15 cellular contexts compared by ENCODE assay signal in the genomic region with DNA sequence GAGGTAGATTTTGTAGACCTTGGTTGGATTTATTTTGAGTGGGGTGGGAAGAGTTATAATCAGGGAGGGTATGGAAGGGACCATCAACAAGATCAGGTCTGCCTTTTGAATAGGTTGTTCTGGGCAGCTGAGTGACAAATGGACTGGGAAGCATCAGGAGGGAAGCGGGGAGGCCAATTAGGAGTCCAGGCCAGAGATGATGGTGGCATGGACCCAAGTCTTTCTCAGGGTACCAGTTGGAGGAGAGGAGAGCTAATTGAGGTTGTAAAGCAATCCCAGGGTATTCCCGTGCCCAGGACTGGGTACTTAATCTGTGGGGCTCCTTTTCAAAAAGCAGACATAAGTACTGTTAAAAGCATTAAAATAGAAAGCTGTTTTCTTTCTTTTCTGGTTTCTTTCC.
DNase-seq lines count a peak whose midpoint lies in the region; ATAC-seq and TF ChIP-seq lines count a peak whose summit lies in the region.
"Had no signal": no experiment of that assay in that cellular context is flagged by ENCODE, and none has a peak within 500 bp of the region (broad histone marks: within the 10 kb centered on the region; RNA-seq: fewer than 3 reads in every experiment).

No MANE protein-coding gene starts in this region.

- H3K4me2 ChIP-seq in smooth muscle cell = peak overlapping the region; percentile 45
- H3K4me2 ChIP-seq: GM23338 had no signal

- intact Hi-C loops in Panc1 (cut with micrococcal nuclease; ENCODE audit: unreplicated experiment) (no loop called here), aorta (cut with DNase I) (no loop called here)

- H3K27me3 ChIP-seq in Panc1 (ENCODE audit: control insufficient read depth, insufficient read depth, low read length) (no peaks in the 10 kb centered on the region), smooth muscle cell (ENCODE audit: low read depth) (no peaks in the 10 kb centered on the region), aorta (ENCODE audit: control insufficient read depth in 1 of 2, insufficient read depth in 2 of 2, low read length in 1 of 2) (no peaks in the 10 kb centered on the region)

- H3K79me2 ChIP-seq in smooth muscle cell (ENCODE audit: low read depth) = no peaks in the 10 kb centered on the region

- no peak overlapping the region for H2AFZ ChIP-seq in smooth muscle cell (ENCODE audit: low read depth)
- H2AFZ ChIP-seq: GM23338 had no signal

- peaks cover 79% of the 10 kb centered on the region for H3K4me1 ChIP-seq in Panc1 (ENCODE audit: control insufficient read depth, insufficient read depth, low read length)
- no peaks in the 10 kb centered on the region for H3K4me1 ChIP-seq in smooth muscle cell (ENCODE audit: low read depth)
- peaks cover 0 to 3% of the 10 kb centered on the region in 2 donors for H3K4me1 ChIP-seq in aorta (ENCODE audit: control insufficient read depth in 1 of 2, insufficient read depth in 2 of 2, low read length in 2 of 2)

- peak overlapping the region; percentile 11 for H3K9ac ChIP-seq in smooth muscle cell (ENCODE audit: low read depth)

- in situ Hi-C loops in Panc1 (cut with HindIII; ENCODE audit: low pct_unique_long_range_greater_than_20kb, low sequenced_read_pairs) = no loop called here

- H3K9me3 ChIP-seq in Panc1 (ENCODE audit: control insufficient read depth, insufficient read depth, low read depth, low read length) (no peaks in the 10 kb centered on the region), smooth muscle cell (replicated peaks; ENCODE audit: low read depth) (no peaks in the 10 kb centered on the region), aorta (ENCODE audit: control insufficient read depth, low read length) (no peaks in the 10 kb centered on the region)

- H4K20me1 ChIP-seq in smooth muscle cell (ENCODE audit: low read depth) = no peaks in the 10 kb centered on the region

- H3K36me3 ChIP-seq in Panc1 (ENCODE audit: control insufficient read depth, insufficient read depth, low read length) (no peaks in the 10 kb centered on the region), smooth muscle cell (ENCODE audit: low read depth) (no peaks in the 10 kb centered on the region), aorta (ENCODE audit: control insufficient read depth in 1 of 2, insufficient read depth in 2 of 2, low read length in 1 of 2) (no peaks in the 10 kb centered on the region)

- BruUV-seq in Panc1 (replicated peaks; lab: Mats Ljungman, UMichigan) = no TSS peak

- TF ChIP-seq CTCF in Panc1 (IDR thresholded peaks at IDR 0.05) (no peak), smooth muscle cell (IDR thresholded peaks at IDR 0.05; ENCODE audit: borderline replicate concordance, insufficient read depth, poor library complexity, severe bottlenecking) (no peak)

- WGBS in smooth muscle cell (ENCODE audit: low lambda C conversion rate) = 88% methylated on average over 2 of the region's 2 CpGs
- WGBS in aorta, 2 donors = 88 to 91% methylated on average over 2 of the region's 2 CpGs

- H3K27ac ChIP-seq in Panc1 (ENCODE audit: low read length) (peak overlapping the region; percentile 71), smooth muscle cell (ENCODE audit: low read depth) (peak overlapping the region; percentile 57), aorta (ENCODE audit: low read depth in 1 of 2, low read length in 2 of 2) (no peak overlapping the region)

- CTCF ChIA-PET in Panc1 (lab: Charles Lee) = interaction anchor here (0.7 kb wide), 1 partner anchor 545 kb away, joined by 4 read pairs; no protein-coding TSS in a partner anchor

- DNase-seq in Panc1 (ENCODE audit: low read depth, low spot score) = no peak
- DNase-seq in cerebellar cortex (ENCODE audit: low spot score) = peak; percentile 78
- DNase-seq in smooth muscle cell (lab: John Stamatoyannopoulos, UW; ENCODE audit: unreplicated experiment) = no peak
- no peak for DNase-seq in SKM-1 (lab: John Stamatoyannopoulos, UW; ENCODE audit: unreplicated experiment)
- DNase-seq in aorta = no peak
- no peak for DNase-seq in NCI-H2227 (lab: John Stamatoyannopoulos, UW; ENCODE audit: unreplicated experiment)
- DNase-seq: CD4-positive, alpha-beta memory T cell; COR-L47; DMS153; DND-41; GDM1; H9 had no signal

- H3K4me3 ChIP-seq in Panc1 (ENCODE audit: low read depth in 2 of 2, low read length in 2 of 2) (no peak overlapping the region), smooth muscle cell (no peak overlapping the region), aorta (ENCODE audit: low read length in 2 of 2) (no peak overlapping the region)
- H3K4me3 ChIP-seq: GM12878, GM23338 had no signal

- POLR2A ChIA-PET in Panc1 (lab: Charles Lee) = interaction anchor here (0.6 kb wide), 1 partner anchor 716 kb away, joined by 3 read pairs; no protein-coding TSS in a partner anchor

- no peak for ATAC-seq in Panc1
- no peak for ATAC-seq in aorta (ENCODE audit: low FRiP score)
- ATAC-seq: GM12878, GM23338, HCT116 had no signal

- no peaks in the 10 kb centered on the region for H3F3A ChIP-seq in smooth muscle cell (ENCODE audit: low read depth)

Comparison
In these comparisons a context has a peak if more than half of its experiments do, and no peak if none do; other contexts are left out.
1. H3K27ac ChIP-seq: peak in Panc1 (single experiment) and smooth muscle cell (single experiment); none in aorta (0 of 2).